In genomic region chr5:72268753-72269410, GRCh38 we compare ENCODE assay signal across 8 cellular contexts. TPM values are rescaled to one million over a fixed set of nuclear protein-coding genes. Genes with fewer than 3 reads are reported as not detected.
A peak's percentile ranks its signal among the peaks of the same experiment; 100 is the strongest.
DNase-seq lines count a peak whose midpoint lies in the region; TF ChIP-seq lines count a peak whose summit lies in the region.

No MANE protein-coding gene starts in this region.

- no peaks in the 10 kb centered on the region for H3K9me3 ChIP-seq in colonic mucosa

- H3K4me1 Mint-ChIP-seq in type B pancreatic cell (ENCODE audit: unreplicated experiment) = no peaks in the 10 kb centered on the region

- DNase-seq in NCI-H1417 (lab: John Stamatoyannopoulos, UW) (peak; percentile 18 to 67 (median 18)), NCI-H1417 treated with DMSO at 0.1 percent for 48 hours (lab: John Stamatoyannopoulos, UW) (no peak), HuH-7 (ENCODE audit: low spot score) (peak; percentile 31), colonic mucosa (peak; percentile 62), myocyte (ENCODE audit: low read depth) (peak; percentile 43), type B pancreatic cell (ENCODE audit: extremely low spot score, unreplicated experiment) (no peak), NCI-H2171 treated with DMSO at 0.1 percent for 48 hours (lab: John Stamatoyannopoulos, UW) (no peak)

- H3K27me3 Mint-ChIP-seq in type B pancreatic cell = no peaks in the 10 kb centered on the region

- H3K27me3 ChIP-seq in colonic mucosa = no peaks in the 10 kb centered on the region

- H3K9me3 Mint-ChIP-seq in type B pancreatic cell = no peaks in the 10 kb centered on the region

- intact Hi-C loops in colonic mucosa (cut with DNase I) = no loop called here

- H3K36me3 ChIP-seq in colonic mucosa = no peaks in the 10 kb centered on the region

- TF ChIP-seq CTCF in VCaP (conservative IDR thresholded peaks at IDR 0.05) = peak; percentile 63
- peak; percentile 46 for TF ChIP-seq CTCF in colonic mucosa (IDR thresholded peaks at IDR 0.05)
- TF ChIP-seq CTCF in type B pancreatic cell (conservative IDR thresholded peaks at IDR 0.05) = peak; percentile 87

- H3K27ac Mint-ChIP-seq in type B pancreatic cell = no peak overlapping the region

- no peak overlapping the region for H3K9ac ChIP-seq in colonic mucosa (ENCODE audit: low read depth in 2 of 2, low read length in 2 of 2)

- peaks cover 23% of the 10 kb centered on the region for H3K36me3 Mint-ChIP-seq in type B pancreatic cell

- H3K4me3 Mint-ChIP-seq in type B pancreatic cell = no peak overlapping the region

- H3K4me3 ChIP-seq in colonic mucosa = no peak overlapping the region

- no peak overlapping the region; the same call in 1 of the 2 replicates for H3K27ac ChIP-seq in VCaP
- H3K27ac ChIP-seq in colonic mucosa = no peak overlapping the region

- H3K4me1 ChIP-seq in colonic mucosa = no peaks in the 10 kb centered on the region

RNA-seq across cellular contexts. Expression of gene MRPS27, which starts 51.2 kb away (rescaled TPM):
- total RNA-seq in colonic mucosa = 10 to 100 TPM; 46.3 to 56.6 TPM
- 71.3 and 71.7 TPM in 2 replicates for total RNA-seq in myocyte
- 38.9 TPM for polyA plus RNA-seq in myocyte (2012)
- 60.6 and 66.3 TPM in 2 replicates for total RNA-seq in type B pancreatic cell (ENCODE audit: low replicate concordance)

RNA-seq across cellular contexts. Expression of gene PTCD2, which starts 51.3 kb away (rescaled TPM):
- total RNA-seq in colonic mucosa (1 to 10 TPM; 4.4 to 7.8 TPM), myocyte (17.5 and 34.4 TPM in 2 replicates), type B pancreatic cell (ENCODE audit: low replicate concordance) (8.5 and 12.1 TPM in 2 replicates)
- 10.1 TPM for polyA plus RNA-seq in myocyte (2012)

Comparison
In these comparisons a context has a peak if more than half of its experiments do, and no peak if none do; other contexts are left out.
1. DNase-seq: peak in NCI-H1417 (3 of 3), HuH-7 (single experiment), colonic mucosa (single experiment) and myocyte (single experiment); none in NCI-H1417 treated with DMSO at 0.1 percent for 48 hours (single experiment), type B pancreatic cell (single experiment) and NCI-H2171 treated with DMSO at 0.1 percent for 48 hours (single experiment).
2. Peak in every context shown above with its lines, with median percentiles within 50 percentile points of each other: CTCF ChIP-seq.